ENCODE assay signal across 19 cellular contexts in the genomic region with DNA sequence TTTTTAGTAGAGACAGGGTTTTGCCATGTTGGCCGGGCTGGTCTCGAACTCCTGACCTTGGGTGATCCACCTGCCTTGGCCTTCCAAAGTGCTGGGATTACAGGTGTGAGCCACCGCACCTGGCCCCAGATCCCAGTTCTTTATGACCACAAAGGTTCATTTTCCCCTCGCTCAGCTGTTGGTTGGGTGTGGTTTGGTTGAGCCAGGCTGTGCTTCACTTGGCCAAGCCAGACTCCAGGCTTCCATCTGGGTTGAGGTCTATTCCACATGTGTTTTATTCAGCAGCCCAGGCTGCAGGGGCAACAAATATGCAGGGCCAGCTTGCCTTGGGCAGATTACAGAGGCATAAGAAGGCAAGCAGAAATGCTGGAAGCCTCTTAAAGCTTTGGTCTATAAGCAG. TPM values are rescaled to one million over a fixed set of nuclear protein-coding genes. Genes with fewer than 3 reads are reported as not detected.
DNase-seq lines count a peak whose midpoint lies in the region; ATAC-seq and TF ChIP-seq lines count a peak whose summit lies in the region.
"Had no signal": no experiment of that assay in that cellular context is flagged by ENCODE, and none has a peak within 500 bp of the region (broad histone marks: within the 10 kb centered on the region; RNA-seq: fewer than 3 reads in every experiment).

No MANE protein-coding gene starts in this region.

- H3K27ac ChIP-seq in cardiac muscle cell = peak overlapping the region; percentile 40
- H3K27ac ChIP-seq in endodermal cell (ENCODE audit: low read depth, low read length) = no peak overlapping the region
- H3K27ac ChIP-seq in naive thymus-derived CD4-positive, alpha-beta T cell (ENCODE audit: low read depth, low read length) = no peak overlapping the region
- no peak overlapping the region for H3K27ac ChIP-seq in right lobe of liver
- H3K27ac ChIP-seq: 22Rv1, A549, C4-2B, GM23248, HL-60 had no signal

- 50 to 69% methylated on average over 2 to 4 of the region's 4 CpGs for WGBS in endodermal cell (ENCODE audit: insufficient coverage in 1 of 2, insufficient read length in 1 of 2), 2 experiments
- 100% methylated on average over 1 of the region's 4 CpGs for WGBS in right lobe of liver (ENCODE audit: insufficient coverage, low coverage, low lambda C conversion rate, missing lambda C conversion rate)

- H3K27ac Mint-ChIP-seq in endodermal cell = peak overlapping the region; percentile 64
- no peak overlapping the region for H3K27ac Mint-ChIP-seq in naive thymus-derived CD4-positive, alpha-beta T cell
- H3K27ac Mint-ChIP-seq: CD4-positive, alpha-beta T cell had no signal

- H3K36me3 Mint-ChIP-seq in endodermal cell (ENCODE audit: low read depth) = peaks cover 25% of the 10 kb centered on the region
- H3K36me3 Mint-ChIP-seq in naive thymus-derived CD4-positive, alpha-beta T cell = no peaks in the 10 kb centered on the region

- POLR2A ChIA-PET in naive thymus-derived CD4-positive, alpha-beta T cell (lab: Charles Lee) = no interaction called here

- no peak for ATAC-seq in Right ventricle myocardium superior (ENCODE audit: poor library complexity)
- ATAC-seq in naive thymus-derived CD4-positive, alpha-beta T cell = no peak
- no peak for ATAC-seq in right lobe of liver
- ATAC-seq: A549 had no signal

- H3K27me3 ChIP-seq in cardiac muscle cell (no peaks in the 10 kb centered on the region), endodermal cell (ENCODE audit: control insufficient read depth, insufficient read depth, low read length, poor library complexity, severe bottlenecking) (no peaks in the 10 kb centered on the region), right lobe of liver (no peaks in the 10 kb centered on the region)
- H3K27me3 ChIP-seq in naive thymus-derived CD4-positive, alpha-beta T cell (ENCODE audit: control insufficient read depth in 2 of 2, insufficient read depth in 2 of 2, low read length in 2 of 2) = no peaks in the 10 kb centered on the region

- TF ChIP-seq POLR2A in right lobe of liver (IDR thresholded peaks at IDR 0.05) = no peak

- H3K9me3 ChIP-seq in cardiac muscle cell (ENCODE audit: low read depth) (no peaks in the 10 kb centered on the region), endodermal cell (ENCODE audit: control insufficient read depth, low read length) (no peaks in the 10 kb centered on the region), right lobe of liver (no peaks in the 10 kb centered on the region)
- no peaks in the 10 kb centered on the region for H3K9me3 ChIP-seq in naive thymus-derived CD4-positive, alpha-beta T cell (ENCODE audit: control insufficient read depth in 2 of 3, low read length in 3 of 3)
- H3K9me3 ChIP-seq: A549 had no signal

- H3K4me1 Mint-ChIP-seq in endodermal cell = peaks cover 65% of the 10 kb centered on the region
- no peaks in the 10 kb centered on the region for H3K4me1 Mint-ChIP-seq in naive thymus-derived CD4-positive, alpha-beta T cell

- H3K9me3 Mint-ChIP-seq in endodermal cell = no peaks in the 10 kb centered on the region
- H3K9me3 Mint-ChIP-seq in naive thymus-derived CD4-positive, alpha-beta T cell = peaks cover 0 to 6% (median 0%) of the 10 kb centered on the region in 11 donors

- H3K36me3 ChIP-seq in cardiac muscle cell (no peaks in the 10 kb centered on the region), endodermal cell (ENCODE audit: control insufficient read depth, insufficient read depth, low read length) (peaks cover 22% of the 10 kb centered on the region), right lobe of liver (no peaks in the 10 kb centered on the region)
- no peaks in the 10 kb centered on the region for H3K36me3 ChIP-seq in naive thymus-derived CD4-positive, alpha-beta T cell (ENCODE audit: control insufficient read depth in 2 of 3, insufficient read depth in 3 of 3, low read length in 3 of 3)

- no peak overlapping the region for H3K4me3 Mint-ChIP-seq in endodermal cell
- no peak overlapping the region for H3K4me3 Mint-ChIP-seq in naive thymus-derived CD4-positive, alpha-beta T cell
- H3K4me3 Mint-ChIP-seq: CD4-positive, alpha-beta T cell had no signal

- H3K27me3 Mint-ChIP-seq in endodermal cell (ENCODE audit: insufficient read depth) = no peaks in the 10 kb centered on the region
- H3K27me3 Mint-ChIP-seq in naive thymus-derived CD4-positive, alpha-beta T cell = peaks cover 0 to 9% (median 6%) of the 10 kb centered on the region in 5 donors

- H3K4me3 ChIP-seq in cardiac muscle cell (no peak overlapping the region), endodermal cell (ENCODE audit: low read length) (no peak overlapping the region), right lobe of liver (no peak overlapping the region)
- H3K4me3 ChIP-seq in naive thymus-derived CD4-positive, alpha-beta T cell (ENCODE audit: low read length) = no peak overlapping the region
- H3K4me3 ChIP-seq: A549, GM23248 had no signal

- no peak for TF ChIP-seq CTCF in cardiac muscle cell (IDR thresholded peaks at IDR 0.05; ENCODE audit: low read depth, low read length)
- TF ChIP-seq CTCF in endodermal cell (conservative IDR thresholded peaks at IDR 0.05) = no peak
- TF ChIP-seq CTCF in right lobe of liver (IDR thresholded peaks at IDR 0.05) = no peak

- H3K4me1 ChIP-seq in cardiac muscle cell (ENCODE audit: low read depth) (peaks cover 47% of the 10 kb centered on the region), endodermal cell (ENCODE audit: control insufficient read depth, insufficient read depth, low read length) (peaks cover 41% of the 10 kb centered on the region), right lobe of liver (peaks cover 0 to 62% (median 20%) of the 10 kb centered on the region in 4 donors)
- H3K4me1 ChIP-seq in naive thymus-derived CD4-positive, alpha-beta T cell (ENCODE audit: control insufficient read depth in 2 of 2, insufficient read depth in 2 of 2, low read length in 2 of 2) = no peaks in the 10 kb centered on the region

- CTCF ChIA-PET in naive thymus-derived CD4-positive, alpha-beta T cell (lab: Charles Lee) = no interaction called here

- no peak overlapping the region for H3K9ac ChIP-seq in endodermal cell (ENCODE audit: extremely low read depth, low read length, poor library complexity, severe bottlenecking)
- H3K9ac ChIP-seq: GM23248 had no signal

- intact Hi-C loops in Right ventricle myocardium superior (cut with DNase I) = no loop called here
- intact Hi-C loops in naive thymus-derived CD4-positive, alpha-beta T cell (cut with micrococcal nuclease) = no loop called here
- intact Hi-C loops in right lobe of liver (cut with DNase I) = no loop called here

- DNase-seq in cardiac muscle cell (ENCODE audit: low read depth in 1 of 2, low spot score in 1 of 2) = no peak
- no peak for DNase-seq in Right ventricle myocardium superior
- DNase-seq in endodermal cell = peak; percentile 17
- peak; percentile 53 for DNase-seq in myocyte (ENCODE audit: low read depth)
- DNase-seq in retina = no peak
- no peak for DNase-seq in naive thymus-derived CD4-positive, alpha-beta T cell
- no peak for DNase-seq in right lobe of liver
- no peak for DNase-seq in NCI-H510A treated with DMSO at 0.1 percent for 48 hours (lab: John Stamatoyannopoulos, UW)
- DNase-seq: AML-193; CD4-positive, alpha-beta T cell; DMS153; DMS79; GDM1; GM23248; H7 had no signal

RNA-seq across cellular contexts. Expression of a gene that starts 13.7 kb away (rescaled TPM):
- total RNA-seq in cardiac muscle cell (97.4 and 134 TPM in 2 replicates), Right ventricle myocardium superior (11.2 TPM), endodermal cell (10 to 100 TPM; 82.6 to 98.0 TPM), myocyte (3.7 and 4.0 TPM in 2 replicates), right lobe of liver (10 to 100 TPM; 23.6 to 54.5 (median 42.9) TPM)
- polyA plus RNA-seq in cardiac muscle cell = 62.9 and 75.4 TPM in 2 replicates
- 15.1 TPM for polyA plus RNA-seq in endodermal cell (2013, experiment 1 of 2)
- polyA plus RNA-seq in endodermal cell (2013, experiment 2 of 2) = 15.8 TPM
- 11.0 TPM for polyA plus RNA-seq in myocyte (2012)
- not detected for total RNA-seq in naive thymus-derived CD4-positive, alpha-beta T cell
- polyA plus RNA-seq in naive thymus-derived CD4-positive, alpha-beta T cell = not detected
- total RNA-seq: CD4-positive, alpha-beta T cell had no signal

Comparison
In these comparisons a context has a peak if more than half of its experiments do, and no peak if none do; other contexts are left out.
1. DNase-seq: peak in endodermal cell (single experiment) and myocyte (single experiment); none in cardiac muscle cell (0 of 2), Right ventricle myocardium superior (single experiment), retina (single experiment), naive thymus-derived CD4-positive, alpha-beta T cell (0 of 9), right lobe of liver (0 of 3) and NCI-H510A treated with DMSO at 0.1 percent for 48 hours (single experiment).